ENCODE assay signal across 8 cellular contexts in genomic region chr3:23915537-23916108, GRCh38. TPM values are rescaled to one million over a fixed set of nuclear protein-coding genes. Genes with fewer than 3 reads are reported as not detected.
DNase-seq lines count a peak whose midpoint lies in the region; ATAC-seq and TF ChIP-seq lines count a peak whose summit lies in the region.

No MANE protein-coding gene starts in this region.

- TF ChIP-seq POLR2A in esophagus muscularis mucosa (IDR thresholded peaks at IDR 0.05; ENCODE audit: low read depth): no peak

- H3K36me3 Mint-ChIP-seq in activated T-cell treated with anti-CD3 and anti-CD28 coated beads, Interleukin-2, amount 50 U/mL, for 24 hours (ENCODE audit: low read depth): peaks cover 53% of the 10 kb centered on the region
- peaks cover 31% of the 10 kb centered on the region for H3K36me3 Mint-ChIP-seq in progenitor cell of endocrine pancreas (ENCODE audit: insufficient read depth)

- TF ChIP-seq CTCF in esophagus muscularis mucosa (IDR thresholded peaks at IDR 0.05) (no peak), progenitor cell of endocrine pancreas (IDR thresholded peaks at IDR 0.05; ENCODE audit: unreplicated experiment) (no peak)

- peak overlapping the region; percentile 100 for H3K27ac Mint-ChIP-seq in activated T-cell treated with anti-CD3 and anti-CD28 coated beads, Interleukin-2, amount 50 U/mL, for 24 hours
- peak overlapping the region; percentile 100 for H3K27ac Mint-ChIP-seq in progenitor cell of endocrine pancreas

- H3K27me3 Mint-ChIP-seq in activated T-cell treated with anti-CD3 and anti-CD28 coated beads, Interleukin-2, amount 50 U/mL, for 24 hours: no peaks in the 10 kb centered on the region
- H3K27me3 Mint-ChIP-seq in progenitor cell of endocrine pancreas: no peaks in the 10 kb centered on the region

- no peaks in the 10 kb centered on the region for H3K9me3 Mint-ChIP-seq in activated T-cell treated with anti-CD3 and anti-CD28 coated beads, Interleukin-2, amount 50 U/mL, for 24 hours
- H3K9me3 Mint-ChIP-seq in progenitor cell of endocrine pancreas (ENCODE audit: low read depth): peaks cover 3% of the 10 kb centered on the region

- no peak overlapping the region for H3K27ac ChIP-seq in SJSA1
- H3K27ac ChIP-seq in esophagus muscularis mucosa (replicated peaks in 1 of 4): peak overlapping the region; percentile 88 to 96 (median 92)

- peaks cover 47% of the 10 kb centered on the region for H3K4me1 Mint-ChIP-seq in activated T-cell treated with anti-CD3 and anti-CD28 coated beads, Interleukin-2, amount 50 U/mL, for 24 hours (ENCODE audit: low read depth)
- peaks cover 46% of the 10 kb centered on the region for H3K4me1 Mint-ChIP-seq in progenitor cell of endocrine pancreas (ENCODE audit: low read depth)

- TF ChIP-seq EP300 in esophagus muscularis mucosa (IDR thresholded peaks at IDR 0.05): no peak

- peak overlapping the region; percentile 68 for H3K4me3 ChIP-seq in SJSA1
- peak overlapping the region; percentile 71 to 85 (median 80) for H3K4me3 ChIP-seq in esophagus muscularis mucosa

- WGBS in esophagus muscularis mucosa: 49% methylated on average over 7 of the region's 7 CpGs

- intact Hi-C loops in esophagus muscularis mucosa (cut with DNase I): loop anchor here (2.0 kb wide), 2 partner anchors 31 to 51 kb away; no protein-coding TSS in a partner anchor

- no peak for ATAC-seq in GM21360 (IDR thresholded peaks at IDR 0.05; ENCODE audit: unreplicated experiment)

- H3K36me3 ChIP-seq in SJSA1: peaks cover 40% of the 10 kb centered on the region
- H3K36me3 ChIP-seq in esophagus muscularis mucosa: peaks cover 0 to 32% (median 23%) of the 10 kb centered on the region in 4 donors

- no peaks in the 10 kb centered on the region for H3K27me3 ChIP-seq in SJSA1 (replicated peaks)
- H3K27me3 ChIP-seq in esophagus muscularis mucosa: no peaks in the 10 kb centered on the region

- no peak for DNase-seq in activated T-cell treated with anti-CD3 and anti-CD28 coated beads, Interleukin-2, amount 50 U/mL, for 24 hours
- DNase-seq in activated T-cell treated with anti-CD3 and anti-CD28 coated beads, Interleukin-2, amount 50 U/mL, for 1 hour: no peak
- DNase-seq in SJSA1 (ENCODE audit: low read depth in 1 of 2, low spot score in 2 of 2): no peak
- no peak for DNase-seq in esophagus muscularis mucosa (ENCODE audit: extremely low spot score)
- DNase-seq in progenitor cell of endocrine pancreas (ENCODE audit: low spot score, unreplicated experiment): no peak
- DNase-seq in NCI-H524 treated with DMSO at 0.1 percent for 48 hours (lab: John Stamatoyannopoulos, UW): no peak
- no peak for DNase-seq in NK-92 treated with Interleukin-12 subunit alpha and Interleukin-12 subunit beta, amount 100 ng/mL, for 24 hours (lab: John Stamatoyannopoulos, UW)

- peaks cover 15% of the 10 kb centered on the region; the same call in 1 of the 2 replicates for H3K4me1 ChIP-seq in SJSA1 (replicated peaks)
- H3K4me1 ChIP-seq in esophagus muscularis mucosa: peaks cover 26 to 58% (median 48%) of the 10 kb centered on the region in 4 donors

- peak overlapping the region; percentile 100 for H3K4me3 Mint-ChIP-seq in activated T-cell treated with anti-CD3 and anti-CD28 coated beads, Interleukin-2, amount 50 U/mL, for 24 hours
- peak overlapping the region; percentile 100 for H3K4me3 Mint-ChIP-seq in progenitor cell of endocrine pancreas (ENCODE audit: low read depth)

- no peaks in the 10 kb centered on the region for H3K9me3 ChIP-seq in SJSA1 (replicated peaks)
- no peaks in the 10 kb centered on the region for H3K9me3 ChIP-seq in esophagus muscularis mucosa

RNA-seq across cellular contexts. Expression of gene NKIRAS1, which starts 1.2 kb away (rescaled TPM):
- total RNA-seq in SJSA1 (2014; rRNA removed; shearing (Covaris generic)): 10.2 and 18.1 TPM in 2 replicates
- total RNA-seq in esophagus muscularis mucosa: 10 to 100 TPM; 23.4 to 29.4 (median 26.8) TPM
- total RNA-seq in progenitor cell of endocrine pancreas: 8.5 and 9.5 TPM in 2 replicates

RNA-seq across cellular contexts. Expression of gene RPL15, which starts 1.3 kb away (rescaled TPM):
- total RNA-seq in SJSA1 (2014; rRNA removed; shearing (Covaris generic)): 846 and 1,877 TPM in 2 replicates
- 1,000 to 10,000 TPM; 1,759 to 2,538 (median 2,309) TPM for total RNA-seq in esophagus muscularis mucosa
- 1,859 and 1,922 TPM in 2 replicates for total RNA-seq in progenitor cell of endocrine pancreas

RNA-seq across cellular contexts. Expression of gene NR1D2, which starts 29.5 kb away (rescaled TPM):
- total RNA-seq in SJSA1 (2014; rRNA removed; shearing (Covaris generic)): 23.4 and 37.2 TPM in 2 replicates
- 10 to 100 TPM; 34.4 to 42.4 (median 38.0) TPM for total RNA-seq in esophagus muscularis mucosa
- total RNA-seq in progenitor cell of endocrine pancreas: 14.9 TPM in 2 replicates
